Comparison of ENCODE assay signal across 1 cellular context in genomic region chr11:129324533-129325175, GRCh38.
TF ChIP-seq lines count a peak whose summit lies in the region.

No MANE protein-coding gene starts in this region.

TF ChIP-seq in HepG2, 621 proteins besides CTCF, POLR2A, EP300 and RAD21 (continued from another document and continues in another):
- TF ChIP-seq ARID5B (CRISPR knock-in tag; IDR thresholded peaks at IDR 0.05) (peak; percentile 96), RXRA (CRISPR knock-in tag; IDR thresholded peaks at IDR 0.05) (peak; percentile 97), PRMT3 (CRISPR knock-in tag; IDR thresholded peaks at IDR 0.05; ENCODE audit: borderline replicate concordance, low read depth) (0 out of 2 replicates have a peak, but pooled peaks have one; percentile 46), ZNF567 (CRISPR knock-in tag; IDR thresholded peaks at IDR 0.05; ENCODE audit: borderline replicate concordance) (no peak), ZNF513 (CRISPR knock-in tag; conservative IDR thresholded peaks at IDR 0.05) (no peak), STAG1 (CRISPR knock-in tag; IDR thresholded peaks at IDR 0.05) (0 out of 2 replicates have a peak, but pooled peaks have one; percentile 2), PPARG (CRISPR knock-in tag; conservative IDR thresholded peaks at IDR 0.05) (peak; percentile 84), SAP130 (CRISPR knock-in tag; IDR thresholded peaks at IDR 0.05; ENCODE audit: low read depth) (peak; percentile 94), SIN3A (IDR thresholded peaks at IDR 0.05; ENCODE audit: borderline replicate concordance, low read depth, low read length) (peak; percentile 79; the same call in 1 of the 2 replicates), SMC3 (IDR thresholded peaks at IDR 0.05; ENCODE audit: low read length) (no peak; the same call in 1 of the 2 replicates), FOSL1 (CRISPR knock-in tag; IDR thresholded peaks at IDR 0.05; ENCODE audit: borderline replicate concordance) (peak; percentile 77), TRAFD1 (CRISPR knock-in tag; IDR thresholded peaks at IDR 0.05; ENCODE audit: borderline replicate concordance) (no peak), CEBPG (CRISPR knock-in tag; IDR thresholded peaks at IDR 0.05) (peak; percentile 77), FOXA3 (CRISPR knock-in tag; IDR thresholded peaks at IDR 0.05) (peak; percentile 98), PAXIP1 (CRISPR knock-in tag; conservative IDR thresholded peaks at IDR 0.05) (peak; percentile 83), NCOA5 (CRISPR knock-in tag; IDR thresholded peaks at IDR 0.05) (no peak), ZMYM4 (CRISPR knock-in tag; IDR thresholded peaks at IDR 0.05) (peak; percentile 85), NFIB (CRISPR knock-in tag; IDR thresholded peaks at IDR 0.05; ENCODE audit: borderline replicate concordance) (no peak), ATF1 (CRISPR knock-in tag; IDR thresholded peaks at IDR 0.05) (peak; percentile 50; the same call in 1 of the 2 replicates), NONO (IDR thresholded peaks at IDR 0.05) (no peak), NONO (CRISPR knock-in tag; conservative IDR thresholded peaks at IDR 0.05) (peak; percentile 56; the same call in 1 of the 2 replicates), ZNF644 (CRISPR knock-in tag; IDR thresholded peaks at IDR 0.05; ENCODE audit: low read depth) (peak; percentile 76; the same call in 1 of the 2 replicates), TBL1XR1 (IDR thresholded peaks at IDR 0.05; ENCODE audit: borderline replicate concordance, low read length, partially characterized antibody) (peak; percentile 98), POLR2G (IDR thresholded peaks at IDR 0.05; ENCODE audit: low read depth, low read length) (peak; percentile 54; the same call in 1 of the 2 replicates), HOXA3 (CRISPR knock-in tag; IDR thresholded peaks at IDR 0.05) (peak; percentile 78), ZNF841 (CRISPR knock-in tag; IDR thresholded peaks at IDR 0.05; ENCODE audit: borderline replicate concordance) (no peak), ZNF143 (CRISPR knock-in tag; IDR thresholded peaks at IDR 0.05) (no peak), ZNF280D (CRISPR knock-in tag; IDR thresholded peaks at IDR 0.05) (no peak), SALL1 (CRISPR knock-in tag; IDR thresholded peaks at IDR 0.05) (peak; percentile 86), JDP2 (CRISPR knock-in tag; IDR thresholded peaks at IDR 0.05; ENCODE audit: borderline replicate concordance) (no peak), JUNB (CRISPR knock-in tag; IDR thresholded peaks at IDR 0.05; ENCODE audit: borderline replicate concordance) (no peak), NFKBIZ (CRISPR knock-in tag; IDR thresholded peaks at IDR 0.05) (no peak), ZBTB7A (CRISPR knock-in tag; IDR thresholded peaks at IDR 0.05) (peak; percentile 30; the same call in 1 of the 2 replicates), FOXP1 (IDR thresholded peaks at IDR 0.05) (no peak; the same call in 1 of the 2 replicates), FOXP1 (CRISPR knock-in tag; IDR thresholded peaks at IDR 0.05) (peak; percentile 88), ZSCAN12 (CRISPR knock-in tag; IDR thresholded peaks at IDR 0.05) (no peak), ZKSCAN1 (IDR thresholded peaks at IDR 0.05; ENCODE audit: low read length) (peak; percentile 20; the same call in 1 of the 2 replicates), STAT6 (CRISPR knock-in tag; IDR thresholded peaks at IDR 0.05; ENCODE audit: borderline replicate concordance) (no peak; the same call in 1 of the 2 replicates), ZNF543 (CRISPR knock-in tag; IDR thresholded peaks at IDR 0.05) (no peak; the same call in 1 of the 2 replicates), ESRRA (CRISPR knock-in tag; IDR thresholded peaks at IDR 0.05; ENCODE audit: low read depth) (peak; percentile 66; the same call in 1 of the 2 replicates), MIER3 (CRISPR knock-in tag; IDR thresholded peaks at IDR 0.05; ENCODE audit: borderline replicate concordance) (peak; percentile 75; the same call in 1 of the 2 replicates), TRIM24 (CRISPR knock-in tag; IDR thresholded peaks at IDR 0.05) (0 out of 2 replicates have a peak, but pooled peaks have one; percentile 41), ZBTB49 (CRISPR knock-in tag; IDR thresholded peaks at IDR 0.05; ENCODE audit: borderline replicate concordance) (no peak)
